Comparison of ENCODE assay signal across 22 cellular contexts in genomic region chr11:117517097-117517496, GRCh38.
DNase-seq lines count a peak whose midpoint lies in the region; ATAC-seq and TF ChIP-seq lines count a peak whose summit lies in the region.
"Had no signal": no experiment of that assay in that cellular context is flagged by ENCODE, and none has a peak within 500 bp of the region (broad histone marks: within the 10 kb centered on the region; RNA-seq: fewer than 3 reads in every experiment).

No MANE protein-coding gene starts in this region.

- no peak overlapping the region for H3K27ac ChIP-seq in endodermal cell (ENCODE audit: low read depth, low read length)
- H3K27ac ChIP-seq: 22Rv1, BLaER1, C4-2B had no signal

- H3K9me3 Mint-ChIP-seq in endodermal cell (no peaks in the 10 kb centered on the region), nephron (no peaks in the 10 kb centered on the region), natural killer cell (no peaks in the 10 kb centered on the region)
- H3K9me3 Mint-ChIP-seq: CD8-positive, alpha-beta T cell; GM23338; H9 had no signal

- ATAC-seq in natural killer cell = no peak
- ATAC-seq: CD8-positive, alpha-beta T cell; GM12878; HCT116 had no signal

- peak; percentile 55 for DNase-seq in DMS 273 treated with DMSO at 0.1 percent for 48 hours (lab: John Stamatoyannopoulos, UW)
- no peak for DNase-seq in DMS 273 (lab: John Stamatoyannopoulos, UW; ENCODE audit: unreplicated experiment)
- peak; percentile 68 for DNase-seq in endodermal cell
- DNase-seq in natural killer cell = no peak
- DNase-seq in SHP77 treated with DMSO at 0.1 percent for 48 hours (lab: John Stamatoyannopoulos, UW) = no peak
- DNase-seq in SKM-1 (lab: John Stamatoyannopoulos, UW; ENCODE audit: unreplicated experiment) = no peak
- DNase-seq in activated CD4-positive, CD25-positive, alpha-beta regulatory T cell (lab: John Stamatoyannopoulos, UW) = no peak
- DNase-seq: Caco-2; CD4-positive, CD25-positive, alpha-beta regulatory T cell; CD8-positive, alpha-beta T cell; DMS53; DND-41; GDM1; H9 had no signal

- H3K4me3 ChIP-seq in endodermal cell (ENCODE audit: low read length) = no peak overlapping the region
- H3K4me3 ChIP-seq: BLaER1, GM12878, GM23338 had no signal

- WGBS in endodermal cell (ENCODE audit: insufficient coverage in 1 of 2, insufficient read length in 1 of 2), 2 experiments = 60 to 70% methylated on average over 2 to 4 of the region's 4 CpGs

- no peaks in the 10 kb centered on the region for H3K9me3 ChIP-seq in endodermal cell (ENCODE audit: control insufficient read depth, low read length)
- H3K9me3 ChIP-seq: BLaER1, Caco-2 had no signal

- H3K4me1 Mint-ChIP-seq in endodermal cell (peaks cover 43% of the 10 kb centered on the region), nephron (peaks cover 30% of the 10 kb centered on the region), natural killer cell (no peaks in the 10 kb centered on the region)
- H3K4me1 Mint-ChIP-seq: B cell; CD4-positive, CD25-positive, alpha-beta regulatory T cell had no signal

- no peak overlapping the region for H3K9ac ChIP-seq in endodermal cell (ENCODE audit: extremely low read depth, low read length, poor library complexity, severe bottlenecking)
- H3K9ac ChIP-seq: BLaER1 had no signal

- H3K36me3 Mint-ChIP-seq in endodermal cell (ENCODE audit: low read depth) (peaks cover 6% of the 10 kb centered on the region), nephron (ENCODE audit: low read depth) (no peaks in the 10 kb centered on the region), natural killer cell (no peaks in the 10 kb centered on the region)
- H3K36me3 Mint-ChIP-seq: CD8-positive, alpha-beta T cell had no signal

- H3K27me3 Mint-ChIP-seq in endodermal cell (ENCODE audit: insufficient read depth) (peaks cover 13% of the 10 kb centered on the region), nephron (ENCODE audit: low read depth) (peaks cover 22% of the 10 kb centered on the region), natural killer cell (ENCODE audit: low read depth in 2 of 2) (no peaks in the 10 kb centered on the region)
- H3K27me3 Mint-ChIP-seq: B cell had no signal

- no peaks in the 10 kb centered on the region for H3K36me3 ChIP-seq in endodermal cell (ENCODE audit: control insufficient read depth, insufficient read depth, low read length)
- H3K36me3 ChIP-seq: BLaER1 had no signal

- TF ChIP-seq CTCF in endodermal cell (conservative IDR thresholded peaks at IDR 0.05) (no peak), nephron (IDR thresholded peaks at IDR 0.05; ENCODE audit: unreplicated experiment in 3 of 3) (no peak), natural killer cell (IDR thresholded peaks at IDR 0.05) (no peak)

- no peaks in the 10 kb centered on the region for H3K27me3 ChIP-seq in endodermal cell (ENCODE audit: control insufficient read depth, insufficient read depth, low read length, poor library complexity, severe bottlenecking)
- H3K27me3 ChIP-seq: BLaER1 had no signal

- intact Hi-C loops in natural killer cell (cut with micrococcal nuclease) = no loop called here

- H3K4me3 Mint-ChIP-seq in endodermal cell = no peak overlapping the region
- no peak overlapping the region for H3K4me3 Mint-ChIP-seq in nephron
- H3K4me3 Mint-ChIP-seq in natural killer cell = no peak overlapping the region
- H3K4me3 Mint-ChIP-seq: B cell; CD4-positive, CD25-positive, alpha-beta regulatory T cell; CD8-positive, alpha-beta T cell; GM23338; H9 had no signal

- H3K4me1 ChIP-seq in endodermal cell (ENCODE audit: control insufficient read depth, insufficient read depth, low read length) = no peaks in the 10 kb centered on the region

- no peak overlapping the region for H3K27ac Mint-ChIP-seq in endodermal cell
- H3K27ac Mint-ChIP-seq in nephron = peak overlapping the region; percentile 70 to 77 (median 73)
- H3K27ac Mint-ChIP-seq in natural killer cell = no peak overlapping the region
- H3K27ac Mint-ChIP-seq: B cell; CD4-positive, CD25-positive, alpha-beta regulatory T cell; CD8-positive, alpha-beta T cell; GM23338 had no signal

Comparison
In these comparisons a context has a peak if more than half of its experiments do, and no peak if none do; other contexts are left out.
1. DNase-seq: peak in DMS 273 treated with DMSO at 0.1 percent for 48 hours (single experiment) and endodermal cell (single experiment); none in DMS 273 (single experiment), natural killer cell (single experiment), SHP77 treated with DMSO at 0.1 percent for 48 hours (single experiment), SKM-1 (single experiment) and activated CD4-positive, CD25-positive, alpha-beta regulatory T cell (0 of 4).
2. H3K27ac Mint-ChIP-seq: peak in nephron (3 of 3); none in endodermal cell (single experiment) and natural killer cell (0 of 2).